Comparison of ENCODE assay signal across 16 cellular contexts in the genomic region with DNA sequence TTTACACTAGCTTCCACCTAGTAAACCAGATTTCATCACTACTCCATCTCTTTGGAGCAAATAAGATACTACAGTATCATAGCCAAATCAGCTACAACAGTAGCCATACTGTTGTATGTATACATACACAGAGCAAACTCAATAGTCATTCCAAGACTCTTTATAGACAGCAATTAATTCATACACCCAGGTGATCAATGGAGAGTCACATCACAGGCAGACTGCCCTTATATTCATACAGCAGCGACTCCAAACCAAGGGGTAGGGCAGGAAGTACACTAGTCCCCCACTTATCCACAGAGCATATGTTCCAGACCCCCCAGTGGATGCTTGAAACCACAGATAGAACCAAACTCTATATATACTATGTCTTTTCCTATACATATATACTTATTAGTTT.
DNase-seq lines count a peak whose midpoint lies in the region; ATAC-seq and TF ChIP-seq lines count a peak whose summit lies in the region.
"Had no signal": no experiment of that assay in that cellular context is flagged by ENCODE, and none has a peak within 500 bp of the region (broad histone marks: within the 10 kb centered on the region; RNA-seq: fewer than 3 reads in every experiment).

No MANE protein-coding gene starts in this region.

- H3K36me3 Mint-ChIP-seq in activated T-cell treated with anti-CD3 and anti-CD28 coated beads, Interleukin-2, amount 50 U/mL, for 72 hours (ENCODE audit: insufficient read depth in 2 of 2): no peaks in the 10 kb centered on the region
- peaks cover under 1% of the 10 kb centered on the region for H3K36me3 Mint-ChIP-seq in activated T-helper 17 cell treated with anti-CD3 and anti-CD28 coated beads, Interleukin-2, amount 50 U/mL, for 72 hours (ENCODE audit: low read depth)
- H3K36me3 Mint-ChIP-seq: type B pancreatic cell had no signal

- TF ChIP-seq EP300 in transverse colon (IDR thresholded peaks at IDR 0.05; ENCODE audit: low read depth): no peak

- 78% methylated on average over 1 of the region's 1 CpG; no CpG with 5 or more reads in 1 of the 2 donors for WGBS in transverse colon (ENCODE audit: low coverage in 1 of 2), 2 donors

- H3K9me3 Mint-ChIP-seq in activated T-cell treated with anti-CD3 and anti-CD28 coated beads, Interleukin-2, amount 50 U/mL, for 72 hours: no peaks in the 10 kb centered on the region
- no peaks in the 10 kb centered on the region for H3K9me3 Mint-ChIP-seq in activated T-helper 17 cell treated with anti-CD3 and anti-CD28 coated beads, Interleukin-2, amount 50 U/mL, for 72 hours
- H3K9me3 Mint-ChIP-seq: type B pancreatic cell had no signal

- H3K4me1 Mint-ChIP-seq in activated T-cell treated with anti-CD3 and anti-CD28 coated beads, Interleukin-2, amount 50 U/mL, for 72 hours (ENCODE audit: low read depth): peaks cover 74% of the 10 kb centered on the region
- peaks cover 49% of the 10 kb centered on the region for H3K4me1 Mint-ChIP-seq in activated T-helper 17 cell treated with anti-CD3 and anti-CD28 coated beads, Interleukin-2, amount 50 U/mL, for 72 hours

- no peak for TF ChIP-seq CTCF in A673 (conservative IDR thresholded peaks at IDR 0.05; ENCODE audit: low read depth, low read length)
- no peak for TF ChIP-seq CTCF in transverse colon (IDR thresholded peaks at IDR 0.05)

- no peaks in the 10 kb centered on the region for H3K27me3 Mint-ChIP-seq in activated T-cell treated with anti-CD3 and anti-CD28 coated beads, Interleukin-2, amount 50 U/mL, for 72 hours (ENCODE audit: low read depth)
- no peaks in the 10 kb centered on the region for H3K27me3 Mint-ChIP-seq in activated T-helper 17 cell treated with anti-CD3 and anti-CD28 coated beads, Interleukin-2, amount 50 U/mL, for 72 hours
- H3K27me3 Mint-ChIP-seq: type B pancreatic cell had no signal

- peaks cover 27% of the 10 kb centered on the region for H3K4me1 ChIP-seq in A673 (ENCODE audit: insufficient read depth, low read length, poor library complexity, severe bottlenecking)
- H3K4me1 ChIP-seq in transverse colon: peaks cover 0 to 52% (median 16%) of the 10 kb centered on the region in 4 donors

- intact Hi-C loops in A673 (cut with micrococcal nuclease; ENCODE audit: unreplicated experiment): no loop called here
- intact Hi-C loops in transverse colon (cut with DNase I; ENCODE audit: low total_unique reads): loop anchor here (5.0 kb wide), 1 partner anchor 137 kb away; no protein-coding TSS in a partner anchor

- CTCF ChIA-PET in A673 (lab: Charles Lee): no interaction called here

- H3K4me3 ChIP-seq in A673 (ENCODE audit: low read depth, low read length, poor library complexity, severe bottlenecking) (no peak overlapping the region), transverse colon (no peak overlapping the region)

- in situ Hi-C loops in transverse colon (cut with MboI; ENCODE audit: low pct_ligation_motif_present in 1 of 4, low pct_unique_long_range_greater_than_20kb in 1 of 4, low sequenced_read_pairs in 3 of 4): no loop called here

- H3K36me3 ChIP-seq in A673 (ENCODE audit: insufficient read depth, low read length, poor library complexity, severe bottlenecking) (no peaks in the 10 kb centered on the region), transverse colon (no peaks in the 10 kb centered on the region)

- POLR2A ChIA-PET in A673 (lab: Charles Lee; ENCODE audit: low non-redundant PET): no interaction called here

- H3K27ac ChIP-seq in A673 (ENCODE audit: low read depth, low read length, poor library complexity, severe bottlenecking) (no peak overlapping the region), transverse colon (no peak overlapping the region)

- H3K27ac Mint-ChIP-seq in activated T-cell treated with anti-CD3 and anti-CD28 coated beads, Interleukin-2, amount 50 U/mL, for 72 hours: peak overlapping the region; percentile 87
- peak overlapping the region; percentile 70 for H3K27ac Mint-ChIP-seq in activated T-helper 17 cell treated with anti-CD3 and anti-CD28 coated beads, Interleukin-2, amount 50 U/mL, for 72 hours
- H3K27ac Mint-ChIP-seq: type B pancreatic cell had no signal

- no peaks in the 10 kb centered on the region for H3K9me3 ChIP-seq in A673 (ENCODE audit: low read depth, low read length, poor library complexity, severe bottlenecking)
- H3K9me3 ChIP-seq in transverse colon: no peaks in the 10 kb centered on the region

- DNase-seq in activated T-cell treated with anti-CD3 and anti-CD28 coated beads, Interleukin-2, amount 50 U/mL, for 72 hours: peak in 1 of 2 donors; percentile 8
- DNase-seq in activated T-cell treated with anti-CD3 and anti-CD28 coated beads, Interleukin-2, amount 50 U/mL, for 48 hours: no peak
- no peak for DNase-seq in stimulated activated naive CD8-positive, alpha-beta T cell treated with anti-CD3 and anti-CD28 coated beads, Interleukin-15, Interleukin-2, amounts not matched to agents 100 U/mL and 50 U/mL, for 24 hours
- no peak for DNase-seq in A673 (ENCODE audit: low spot score)
- DNase-seq in AG08395 (ENCODE audit: low spot score): no peak
- no peak for DNase-seq in transverse colon
- DNase-seq: dermis blood vessel endothelial cell; H7; NCI-H1436; NCI-H510A treated with DMSO at 0.1 percent for 48 hours; RPMI8226; stimulated activated CD4-positive, alpha-beta T cell treated with anti-CD3 and anti-CD28 coated beads, Interleukin-12 subunit alpha, Interleukin-12 subunit beta, amount 100 ng/mL, for 4 hours; T-helper 9 cell had no signal

- no TSS peak for BruUV-seq in A673 (replicated peaks; lab: Mats Ljungman, UMichigan)

- no peaks in the 10 kb centered on the region for H3K27me3 ChIP-seq in A673 (replicated peaks; ENCODE audit: insufficient read depth, low read depth, low read length, poor library complexity)
- no peaks in the 10 kb centered on the region for H3K27me3 ChIP-seq in transverse colon

- H3K4me3 Mint-ChIP-seq in activated T-cell treated with anti-CD3 and anti-CD28 coated beads, Interleukin-2, amount 50 U/mL, for 72 hours: peak overlapping the region; percentile 39 to 73
- peak overlapping the region; percentile 53 for H3K4me3 Mint-ChIP-seq in activated T-helper 17 cell treated with anti-CD3 and anti-CD28 coated beads, Interleukin-2, amount 50 U/mL, for 72 hours
- H3K4me3 Mint-ChIP-seq: type B pancreatic cell had no signal

- ATAC-seq in activated T-cell treated with anti-CD3 and anti-CD28 coated beads, Interleukin-2, amount 50 U/mL, for 72 hours (replicated peaks in 1 of 2): peak; percentile 81 to 82
- ATAC-seq in HG03135 (IDR thresholded peaks at IDR 0.05; ENCODE audit: unreplicated experiment): peak; percentile 12
- ATAC-seq in activated T-helper 17 cell treated with anti-CD3 and anti-CD28 coated beads, Interleukin-2, amount 50 U/mL, for 72 hours (replicated peaks): peak; percentile 77
- peak; percentile 77 for ATAC-seq in stimulated activated naive CD8-positive, alpha-beta T cell treated with anti-CD3 and anti-CD28 coated beads, Interleukin-15, Interleukin-2, amounts not matched to agents 100 U/mL and 50 U/mL, for 24 hours

- TF ChIP-seq POLR2A in transverse colon (IDR thresholded peaks at IDR 0.05): no peak

Comparison
In these comparisons a context has a peak if more than half of its experiments do, and no peak if none do; other contexts are left out.
1. ATAC-seq: peak in every context shown above with its lines; median percentile 82 in activated T-cell treated with anti-CD3 and anti-CD28 coated beads, Interleukin-2, amount 50 U/mL, for 72 hours; 77 in activated T-helper 17 cell treated with anti-CD3 and anti-CD28 coated beads, Interleukin-2, amount 50 U/mL, for 72 hours; 77 in stimulated activated naive CD8-positive, alpha-beta T cell treated with anti-CD3 and anti-CD28 coated beads, Interleukin-15, Interleukin-2, amounts not matched to agents 100 U/mL and 50 U/mL, for 24 hours; 12 in HG03135.